Comparison of ENCODE assay signal across 24 cellular contexts in genomic region chr20:13501500-13501899, GRCh38.
A peak's percentile ranks its signal among the peaks of the same experiment; 100 is the strongest.
DNase-seq lines count a peak whose midpoint lies in the region; ATAC-seq, FAIRE-seq and TF ChIP-seq lines count a peak whose summit lies in the region.
"Had no signal": no experiment of that assay in that cellular context is flagged by ENCODE, and none has a peak within 500 bp of the region (broad histone marks: within the 10 kb centered on the region; RNA-seq: fewer than 3 reads in every experiment).

No MANE protein-coding gene starts in this region.

- CTCF ChIA-PET in K562 (lab: Yijun Ruan, JAX; ENCODE audit: low intra/inter-chr PET ratio): no interaction called here

- no peaks in the 10 kb centered on the region for H3K9me3 ChIP-seq in K562 (replicated peaks; ENCODE audit: control insufficient read depth, insufficient read depth, low read depth, low read length)
- no peaks in the 10 kb centered on the region for H3K9me3 ChIP-seq in small intestine (ENCODE audit: control insufficient read depth, low read depth)
- H3K9me3 ChIP-seq: BE2C had no signal

- POLR2A ChIA-PET in K562 (lab: Yijun Ruan, JAX): no interaction called here

- H4K20me1 ChIP-seq in K562 (replicated peaks; ENCODE audit: control insufficient read depth, insufficient read depth, low read length): no peaks in the 10 kb centered on the region
- H4K20me1 ChIP-seq: BLaER1 had no signal

- no peak for TF ChIP-seq RAD21 in K562 (CRISPR knock-in tag; conservative IDR thresholded peaks at IDR 0.05 in 1 of 2, IDR thresholded peaks at IDR 0.05 in 1 of 2)

- DNase-seq in ACHN (peak; percentile 4), K562 (ENCODE audit: extremely low read depth in 1 of 4, low spot score in 3 of 4) (no peak), small intestine (no peak), Right ventricle myocardium inferior (ENCODE audit: missing footprints) (no peak), HTR-8/SVneo (ENCODE audit: insufficient read length, low spot score) (no peak)
- DNase-seq: 8988T; BE2C; C1 segment of cervical spinal cord; CD4-positive, alpha-beta memory T cell; CD4-positive, CD25-positive, alpha-beta regulatory T cell; CD8-positive, alpha-beta memory T cell; COR-L47; DMS 273 treated with DMSO at 0.1 percent for 48 hours; DMS153; DMS53; DMS79; DND-41; EL; GDM1 had no signal

- WGBS in K562 (ENCODE audit: insufficient coverage, low coverage, missing lambda C conversion rate): 38% methylated on average over 3 of the region's 3 CpGs
- WGBS in small intestine, 3 donors: 94 to 96% (median 96%) methylated on average over 3 of the region's 3 CpGs

- H3K79me2 ChIP-seq in K562 (ENCODE audit: control insufficient read depth, insufficient read depth, low read length): no peaks in the 10 kb centered on the region

- no peak overlapping the region for H3K9ac ChIP-seq in K562 (ENCODE audit: insufficient read depth in 1 of 2, low read depth in 2 of 2, low read length in 2 of 2)
- H3K9ac ChIP-seq: BLaER1 had no signal

- in situ Hi-C loops in ACHN (cut with HindIII; ENCODE audit: low pct_ligation_motif_present, low pct_unique_long_range_greater_than_20kb, low sequenced_read_pairs): no loop called here
- in situ Hi-C loops in K562 (cut with MboI): no loop called here

- no peak for TF ChIP-seq POLR2A in K562 (conservative IDR thresholded peaks at IDR 0.05)

- H3K36me3 ChIP-seq in K562 (ENCODE audit: control insufficient read depth, insufficient read depth, low read length) (no peaks in the 10 kb centered on the region), small intestine (ENCODE audit: control insufficient read depth in 2 of 2, insufficient read depth in 2 of 2, low read length in 2 of 2) (no peaks in the 10 kb centered on the region)
- H3K36me3 ChIP-seq: BE2C had no signal

- H3K27me3 ChIP-seq in K562 (ENCODE audit: control insufficient read depth in 2 of 2, insufficient read depth in 2 of 2, low read length in 2 of 2) (no peaks in the 10 kb centered on the region), small intestine (ENCODE audit: control insufficient read depth in 2 of 2, insufficient read depth in 2 of 2, low read length in 2 of 2) (no peaks in the 10 kb centered on the region)
- H3K27me3 ChIP-seq: BE2C, BLaER1 had no signal

- H2AFZ ChIP-seq in K562 (ENCODE audit: low read depth, low read length): no peak overlapping the region

- BruUV-seq in K562 (replicated peaks; lab: Mats Ljungman, UMichigan): no TSS peak

- ATAC-seq in K562: no peak
- ATAC-seq in Right ventricle myocardium inferior: no peak
- no peak for ATAC-seq in GM21381 (IDR thresholded peaks at IDR 0.05; ENCODE audit: unreplicated experiment)
- ATAC-seq: GM12878 had no signal

- no peak for TF ChIP-seq EP300 in K562 (IDR thresholded peaks at IDR 0.05; ENCODE audit: low read length)

- intact Hi-C loops in K562 (cut with micrococcal nuclease): no loop called here
- intact Hi-C loops in Right ventricle myocardium inferior (cut with DNase I): no loop called here

- no peak for TF ChIP-seq CTCF in K562 (IDR thresholded peaks at IDR 0.05 in 2 of 3, conservative IDR thresholded peaks at IDR 0.05 in 1 of 3; ENCODE audit: insufficient read depth in 2 of 3, low read depth in 1 of 3, low read length in 3 of 3)

- H3K27ac ChIP-seq in K562 (ENCODE audit: extremely low read depth, low read depth, low read length) (no peak overlapping the region), small intestine (ENCODE audit: low read depth in 1 of 2, low read length in 1 of 2) (no peak overlapping the region)
- H3K27ac ChIP-seq: BLaER1 had no signal

- no peaks in the 10 kb centered on the region for H3K4me1 ChIP-seq in K562 (replicated peaks in 1 of 2; ENCODE audit: control insufficient read depth in 2 of 2, insufficient read depth in 2 of 2, low read length in 2 of 2)
- H3K4me1 ChIP-seq in small intestine (ENCODE audit: control insufficient read depth in 2 of 2, insufficient read depth in 1 of 2, low read depth in 1 of 2, low read length in 1 of 2): no peaks in the 10 kb centered on the region
- H3K4me1 ChIP-seq: BE2C, BLaER1 had no signal

- H3K9me1 ChIP-seq in K562 (ENCODE audit: control insufficient read depth, insufficient read depth, low read length): no peaks in the 10 kb centered on the region

- H3K4me3 ChIP-seq in K562 (no peak overlapping the region), small intestine (ENCODE audit: low read depth in 1 of 2, low read length in 2 of 2) (no peak overlapping the region)
- H3K4me3 ChIP-seq: BLaER1, GM12878 had no signal

- H3K4me2 ChIP-seq in K562 (ENCODE audit: insufficient read depth, low read length): no peak overlapping the region
- H3K4me2 ChIP-seq: BLaER1 had no signal

- no peak for FAIRE-seq in K562 (lab: Jason Lieb, UNC)
- FAIRE-seq in small intestine (lab: Jason Lieb, UNC): peak; percentile 95
- no peak for FAIRE-seq in HTR-8/SVneo (lab: Jason Lieb, UNC)
- FAIRE-seq: GM12878, GM12892, GM18507 had no signal

TF ChIP-seq in K562, 482 proteins besides CTCF, POLR2A, EP300 and RAD21:
- TF ChIP-seq CREM (IDR thresholded peaks at IDR 0.05; ENCODE audit: low read depth) (no peak), ERF (CRISPR knock-in tag; IDR thresholded peaks at IDR 0.05) (no peak), RBM25 (IDR thresholded peaks at IDR 0.05; ENCODE audit: low read depth, low read length, severe bottlenecking) (peak; percentile 54), SNRNP70 (optimal IDR thresholded peaks at IDR 0.05; ENCODE audit: low read depth, low read length) (no peak), ESRRA (IDR thresholded peaks at IDR 0.05; ENCODE audit: borderline replicate concordance, low read depth) (no peak), ZNF354B (CRISPR knock-in tag; IDR thresholded peaks at IDR 0.05) (peak; percentile 79), ZNF507 (tag; conservative IDR thresholded peaks at IDR 0.05) (peak; percentile 97), KLF6 (CRISPR knock-in tag; IDR thresholded peaks at IDR 0.05; ENCODE audit: borderline replicate concordance) (no peak), ZNF217 (CRISPR knock-in tag; IDR thresholded peaks at IDR 0.05) (no peak), FOXP4 (CRISPR knock-in tag; IDR thresholded peaks at IDR 0.05; ENCODE audit: borderline replicate concordance) (no peak), ARID2 (IDR thresholded peaks at IDR 0.05) (no peak), PTTG1 (tag; IDR thresholded peaks at IDR 0.05; ENCODE audit: low read depth) (no peak)
- TF ChIP-seq, protein P1, sequence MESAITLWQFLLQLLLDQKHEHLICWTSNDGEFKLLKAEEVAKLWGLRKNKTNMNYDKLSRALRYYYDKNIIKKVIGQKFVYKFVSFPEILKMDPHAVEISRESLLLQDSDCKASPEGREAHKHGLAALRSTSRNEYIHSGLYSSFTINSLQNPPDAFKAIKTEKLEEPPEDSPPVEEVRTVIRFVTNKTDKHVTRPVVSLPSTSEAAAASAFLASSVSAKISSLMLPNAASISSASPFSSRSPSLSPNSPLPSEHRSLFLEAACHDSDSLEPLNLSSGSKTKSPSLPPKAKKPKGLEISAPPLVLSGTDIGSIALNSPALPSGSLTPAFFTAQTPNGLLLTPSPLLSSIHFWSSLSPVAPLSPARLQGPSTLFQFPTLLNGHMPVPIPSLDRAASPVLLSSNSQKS (CRISPR knock-in tag; IDR thresholded peaks at IDR 0.05): no peak
- TF ChIP-seq, protein P2, sequence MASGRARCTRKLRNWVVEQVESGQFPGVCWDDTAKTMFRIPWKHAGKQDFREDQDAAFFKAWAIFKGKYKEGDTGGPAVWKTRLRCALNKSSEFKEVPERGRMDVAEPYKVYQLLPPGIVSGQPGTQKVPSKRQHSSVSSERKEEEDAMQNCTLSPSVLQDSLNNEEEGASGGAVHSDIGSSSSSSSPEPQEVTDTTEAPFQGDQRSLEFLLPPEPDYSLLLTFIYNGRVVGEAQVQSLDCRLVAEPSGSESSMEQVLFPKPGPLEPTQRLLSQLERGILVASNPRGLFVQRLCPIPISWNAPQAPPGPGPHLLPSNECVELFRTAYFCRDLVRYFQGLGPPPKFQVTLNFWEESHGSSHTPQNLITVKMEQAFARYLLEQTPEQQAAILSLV (tag; IDR thresholded peaks at IDR 0.05): no peak
